ENCODE assay signal across 10 cellular contexts in the genomic region with DNA sequence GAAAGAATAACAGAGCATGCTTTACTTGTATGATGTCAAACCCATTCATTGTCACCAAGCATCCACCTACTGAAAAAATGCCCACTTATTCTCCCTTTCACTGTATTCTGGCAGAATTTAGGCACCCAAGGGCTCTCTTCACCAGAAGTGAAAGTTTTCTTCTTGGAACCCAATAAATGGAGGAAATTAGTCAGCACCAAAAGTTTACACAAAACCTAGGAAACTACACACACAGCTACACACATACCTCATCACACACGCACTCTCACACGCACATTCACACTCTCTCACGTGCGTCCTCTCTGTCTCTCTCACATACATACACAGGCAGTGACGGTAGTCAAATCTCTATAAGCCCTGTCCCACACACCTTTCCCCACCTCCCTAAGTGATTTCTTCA. TPM values are rescaled to one million over a fixed set of nuclear protein-coding genes. Genes with fewer than 3 reads are reported as not detected.
DNase-seq lines count a peak whose midpoint lies in the region; ATAC-seq and TF ChIP-seq lines count a peak whose summit lies in the region.
"Had no signal": no experiment of that assay in that cellular context is flagged by ENCODE, and none has a peak within 500 bp of the region (broad histone marks: within the 10 kb centered on the region; RNA-seq: fewer than 3 reads in every experiment).

No MANE protein-coding gene starts in this region.

- no peak for TF ChIP-seq CTCF in CD4-positive, alpha-beta T cell (IDR thresholded peaks at IDR 0.05)
- no peak for TF ChIP-seq CTCF in uterus (IDR thresholded peaks at IDR 0.05)

- H3K4me3 ChIP-seq in uterus = no peak overlapping the region
- H3K4me3 ChIP-seq: BLaER1 treated with 17β-estradiol and CSF1 and Interleukin-3, amounts not matched to agents 10 nM and 100 nM had no signal

- H3K9me3 Mint-ChIP-seq in CD4-positive, alpha-beta T cell = no peaks in the 10 kb centered on the region
- H3K9me3 Mint-ChIP-seq in activated naive CD4-positive, alpha-beta T cell treated with anti-CD3 and anti-CD28 coated beads, Interleukin-2, amount 10 ng/mL, durations not matched to agents 7 days and 5 days = no peaks in the 10 kb centered on the region
- H3K9me3 Mint-ChIP-seq: nephron had no signal

- H3K27me3 ChIP-seq in CD4-positive, alpha-beta T cell (ENCODE audit: control insufficient read depth, insufficient read depth, low read length) = no peaks in the 10 kb centered on the region
- no peaks in the 10 kb centered on the region for H3K27me3 ChIP-seq in uterus
- H3K27me3 ChIP-seq: BLaER1 treated with 17β-estradiol and CSF1 and Interleukin-3, amounts not matched to agents 10 nM and 100 nM had no signal

- peak; percentile 66 for ATAC-seq in CD4-positive, alpha-beta T cell (ENCODE audit: poor library complexity)
- ATAC-seq in GM19438 (IDR thresholded peaks at IDR 0.05; ENCODE audit: low read depth, unreplicated experiment) = peak; percentile 73
- peak; percentile 83 for ATAC-seq in HG03066 (IDR thresholded peaks at IDR 0.05; ENCODE audit: low read depth, unreplicated experiment)

- TF ChIP-seq POLR2A in uterus (IDR thresholded peaks at IDR 0.05) = no peak

- no peaks in the 10 kb centered on the region for H3K36me3 ChIP-seq in uterus
- H3K36me3 ChIP-seq: BLaER1 treated with 17β-estradiol and CSF1 and Interleukin-3, amounts not matched to agents 10 nM and 100 nM had no signal

- DNase-seq in CD4-positive, alpha-beta T cell = no peak
- DNase-seq in activated naive CD4-positive, alpha-beta T cell treated with anti-CD3 and anti-CD28 coated beads, Interleukin-2, amount 10 ng/mL, durations not matched to agents 7 days and 5 days = peak; percentile 51
- no peak for DNase-seq in DMS 273 treated with DMSO at 0.1 percent for 48 hours (lab: John Stamatoyannopoulos, UW)
- no peak for DNase-seq in epidermal melanocyte (ENCODE audit: insufficient read length, low spot score)
- no peak for DNase-seq in NCI-H2029 treated with DMSO at 0.1 percent for 48 hours (lab: John Stamatoyannopoulos, UW)
- DNase-seq in uterus = no peak

- H3K4me3 Mint-ChIP-seq in CD4-positive, alpha-beta T cell = no peak overlapping the region
- no peak overlapping the region for H3K4me3 Mint-ChIP-seq in activated naive CD4-positive, alpha-beta T cell treated with anti-CD3 and anti-CD28 coated beads, Interleukin-2, amount 10 ng/mL, durations not matched to agents 7 days and 5 days
- H3K4me3 Mint-ChIP-seq: nephron had no signal

- H3K4me1 ChIP-seq in uterus = no peaks in the 10 kb centered on the region

- H3K9me3 ChIP-seq in CD4-positive, alpha-beta T cell (ENCODE audit: control insufficient read depth, low read length) = no peaks in the 10 kb centered on the region
- no peaks in the 10 kb centered on the region for H3K9me3 ChIP-seq in uterus

- no peaks in the 10 kb centered on the region for H3K4me1 Mint-ChIP-seq in CD4-positive, alpha-beta T cell (ENCODE audit: low read depth)
- peaks cover 14% of the 10 kb centered on the region for H3K4me1 Mint-ChIP-seq in activated naive CD4-positive, alpha-beta T cell treated with anti-CD3 and anti-CD28 coated beads, Interleukin-2, amount 10 ng/mL, durations not matched to agents 7 days and 5 days
- H3K4me1 Mint-ChIP-seq: nephron had no signal

- intact Hi-C loops in CD4-positive, alpha-beta T cell (cut with DNase I, micrococcal nuclease) = no loop called here
- intact Hi-C loops in uterus (cut with DNase I; ENCODE audit: low total_unique reads) = no loop called here

- H3K27me3 Mint-ChIP-seq in CD4-positive, alpha-beta T cell = peaks cover 5% of the 10 kb centered on the region
- H3K27me3 Mint-ChIP-seq in activated naive CD4-positive, alpha-beta T cell treated with anti-CD3 and anti-CD28 coated beads, Interleukin-2, amount 10 ng/mL, durations not matched to agents 7 days and 5 days = no peaks in the 10 kb centered on the region

- CTCF ChIA-PET in CD4-positive, alpha-beta T cell (lab: Charles Lee) = interaction anchor here (1.3 to 4.2 kb wide), 4 partner anchors 8 to 14 kb away, joined by 4 to 14 read pairs (median 4); no protein-coding TSS in a partner anchor
- CTCF ChIA-PET in activated naive CD4-positive, alpha-beta T cell treated with anti-CD3 and anti-CD28 coated beads, Interleukin-2, amount 10 ng/mL, durations not matched to agents 7 days and 5 days (lab: Charles Lee) = interaction anchor here (0.7 to 4.7 kb wide), 9 partner anchors 9 to 300 kb away, joined by 3 to 32 read pairs (median 4); a partner anchor contains a TSS

- no peak overlapping the region for H3K27ac Mint-ChIP-seq in CD4-positive, alpha-beta T cell
- no peak overlapping the region for H3K27ac Mint-ChIP-seq in activated naive CD4-positive, alpha-beta T cell treated with anti-CD3 and anti-CD28 coated beads, Interleukin-2, amount 10 ng/mL, durations not matched to agents 7 days and 5 days
- H3K27ac Mint-ChIP-seq: nephron had no signal

- POLR2A ChIA-PET in CD4-positive, alpha-beta T cell (lab: Charles Lee) = interaction anchor here (1.2 kb wide), 1 partner anchor 15 kb away, joined by 4 read pairs; no protein-coding TSS in a partner anchor

- no peak overlapping the region for H3K27ac ChIP-seq in CD4-positive, alpha-beta T cell (ENCODE audit: low read depth, low read length)
- no peak overlapping the region for H3K27ac ChIP-seq in uterus
- H3K27ac ChIP-seq: BLaER1 treated with 17β-estradiol and CSF1 and Interleukin-3, amounts not matched to agents 10 nM and 100 nM had no signal

- H3K36me3 Mint-ChIP-seq in CD4-positive, alpha-beta T cell (ENCODE audit: low read depth) = no peaks in the 10 kb centered on the region
- peaks cover 24% of the 10 kb centered on the region for H3K36me3 Mint-ChIP-seq in activated naive CD4-positive, alpha-beta T cell treated with anti-CD3 and anti-CD28 coated beads, Interleukin-2, amount 10 ng/mL, durations not matched to agents 7 days and 5 days

RNA-seq across cellular contexts. Expression of a gene that starts 37.6 kb away (rescaled TPM):
- total RNA-seq in CD4-positive, alpha-beta T cell = 1 to 10 TPM; 9.7 TPM
- total RNA-seq in uterus = 10 to 100 TPM in 1 of 4 donors, under 1 TPM in 1, not detected in 2; 0.73 to 10.3 TPM
